Comparison of ENCODE assay signal across 22 cellular contexts in genomic region chr16:81823734-81824133, GRCh38. TPM values are rescaled to one million over a fixed set of nuclear protein-coding genes. Genes with fewer than 3 reads are reported as not detected.
DNase-seq lines count a peak whose midpoint lies in the region; ATAC-seq and TF ChIP-seq lines count a peak whose summit lies in the region.
"Had no signal": no experiment of that assay in that cellular context is flagged by ENCODE, and none has a peak within 500 bp of the region (broad histone marks: within the 10 kb centered on the region; RNA-seq: fewer than 3 reads in every experiment).

No MANE protein-coding gene starts in this region.

- H3K9me3 Mint-ChIP-seq in CD14-positive monocyte = peaks cover 0 to 4% (median 1%) of the 10 kb centered on the region in 7 donors
- no peaks in the 10 kb centered on the region for H3K9me3 Mint-ChIP-seq in activated B cell treated with CpG ODN at 0.5 μM for 24 hours
- H3K9me3 Mint-ChIP-seq in nephron progenitor cell = peaks cover 6% of the 10 kb centered on the region
- H3K9me3 Mint-ChIP-seq in T-helper 2 cell treated with Interferon-gamma antibody and Interleukin-4, amounts not matched to agents 5 μg/mL and 100 μg/mL, for 36 hours = no peaks in the 10 kb centered on the region
- H3K9me3 Mint-ChIP-seq: activated CD4-positive, alpha-beta memory T cell treated with anti-CD3 and anti-CD28 coated beads for 36 hours had no signal

- POLR2A ChIA-PET in activated B cell treated with CpG ODN at 0.5 μM for 24 hours (lab: Charles Lee) = interaction anchor here (0.6 to 9.1 kb wide), 25 partner anchors 8 to 345 kb away, joined by 3 to 160 read pairs (median 6); partner anchors contain the start of gene PLCG2

- intact Hi-C loops in CD14-positive monocyte (cut with micrococcal nuclease) (loop anchor here in 1 of 2 donors (5.0 kb wide), 1 partner anchor 41 kb away; no protein-coding TSS in a partner anchor), activated B cell treated with CpG ODN at 0.5 μM for 24 hours (cut with micrococcal nuclease) (loop anchor here (1.0 to 10.0 kb wide), 7 partner anchors 8 to 319 kb away; no protein-coding TSS in a partner anchor), left cardiac atrium (cut with DNase I) (no loop called here)

- CTCF ChIA-PET in activated B cell treated with CpG ODN at 0.5 μM for 24 hours (lab: Charles Lee) = interaction anchor here (0.8 to 3.0 kb wide), 14 partner anchors 8 to 94 kb away, joined by 3 to 26 read pairs (median 4); partner anchors contain the start of gene PLCG2

- peak overlapping the region; percentile 76 for H3K27ac ChIP-seq in HL-60 (replicated peaks)
- H3K27ac ChIP-seq: SK-N-MC, testis had no signal

- peak overlapping the region in 1 of 2 donors; percentile 87 for H3K4me3 Mint-ChIP-seq in CD14-positive monocyte
- H3K4me3 Mint-ChIP-seq in activated B cell treated with CpG ODN at 0.5 μM for 24 hours = peak overlapping the region; percentile 80
- H3K4me3 Mint-ChIP-seq in nephron progenitor cell = no peak overlapping the region
- no peak overlapping the region for H3K4me3 Mint-ChIP-seq in T-helper 2 cell treated with Interferon-gamma antibody and Interleukin-4, amounts not matched to agents 5 μg/mL and 100 μg/mL, for 36 hours
- H3K4me3 Mint-ChIP-seq: activated CD4-positive, alpha-beta memory T cell treated with anti-CD3 and anti-CD28 coated beads for 36 hours had no signal

- ATAC-seq in activated B cell treated with CpG ODN at 0.5 μM for 24 hours (ENCODE audit: low read depth) = no peak
- ATAC-seq in HG03571 (IDR thresholded peaks at IDR 0.05; ENCODE audit: unreplicated experiment) = no peak
- ATAC-seq in left cardiac atrium = no peak
- ATAC-seq: body of pancreas had no signal

- H3K4me1 Mint-ChIP-seq in CD14-positive monocyte = peaks cover 75% of the 10 kb centered on the region
- peaks cover 99% of the 10 kb centered on the region for H3K4me1 Mint-ChIP-seq in activated B cell treated with CpG ODN at 0.5 μM for 24 hours
- peaks cover 47% of the 10 kb centered on the region for H3K4me1 Mint-ChIP-seq in nephron progenitor cell
- peaks cover 7% of the 10 kb centered on the region for H3K4me1 Mint-ChIP-seq in T-helper 2 cell treated with Interferon-gamma antibody and Interleukin-4, amounts not matched to agents 5 μg/mL and 100 μg/mL, for 36 hours (ENCODE audit: low read depth)

- H3K4me3 ChIP-seq in HL-60 (replicated peaks; ENCODE audit: insufficient read depth, low read length) = no peak overlapping the region
- H3K4me3 ChIP-seq: body of pancreas, heart left ventricle, SK-N-MC, smooth muscle cell, testis had no signal

- DNase-seq in CD14-positive monocyte (ENCODE audit: low spot score) (no peak), HL-60 (ENCODE audit: low read depth in 1 of 2, low spot score in 1 of 2) (no peak), activated B cell treated with CpG ODN at 0.5 μM for 24 hours (no peak), nephron progenitor cell (no peak), T-helper 2 cell (no peak), left cardiac atrium (no peak)
- no peak for DNase-seq in T-helper 2 cell treated with Interferon-gamma antibody and Interleukin-4, amounts not matched to agents 5 μg/mL and 100 μg/mL, for 36 hours (ENCODE audit: low spot score)
- DNase-seq: ACHN; activated CD4-positive, alpha-beta memory T cell treated with anti-CD3 and anti-CD28 coated beads for 36 hours; activated effector memory CD4-positive, alpha-beta T cell treated with anti-CD3 and anti-CD28 coated beads, Interleukin-2, amount 50 U/mL, for 16 hours; HCEC 1CT; mesenchymal stem cell; naive thymus-derived CD4-positive, alpha-beta T cell; NCI-H1436 treated with DMSO at 0.1 percent for 48 hours; NCI-H524; testis had no signal

- H3K36me3 Mint-ChIP-seq in CD14-positive monocyte (peaks cover 36 to 53% of the 10 kb centered on the region in 2 donors), activated B cell treated with CpG ODN at 0.5 μM for 24 hours (ENCODE audit: low read depth) (peaks cover 56% of the 10 kb centered on the region), nephron progenitor cell (ENCODE audit: low read depth) (no peaks in the 10 kb centered on the region)
- H3K36me3 Mint-ChIP-seq in T-helper 2 cell treated with Interferon-gamma antibody and Interleukin-4, amounts not matched to agents 5 μg/mL and 100 μg/mL, for 36 hours (ENCODE audit: low read depth) = no peaks in the 10 kb centered on the region
- H3K36me3 Mint-ChIP-seq: activated CD4-positive, alpha-beta memory T cell treated with anti-CD3 and anti-CD28 coated beads for 36 hours; naive thymus-derived CD4-positive, alpha-beta T cell had no signal

- H3K27ac Mint-ChIP-seq in CD14-positive monocyte (peak overlapping the region; percentile 74 to 94 (median 88)), activated B cell treated with CpG ODN at 0.5 μM for 24 hours (peak overlapping the region; percentile 97), nephron progenitor cell (peak overlapping the region; percentile 91)
- no peak overlapping the region for H3K27ac Mint-ChIP-seq in T-helper 2 cell treated with Interferon-gamma antibody and Interleukin-4, amounts not matched to agents 5 μg/mL and 100 μg/mL, for 36 hours
- H3K27ac Mint-ChIP-seq: activated CD4-positive, alpha-beta memory T cell treated with anti-CD3 and anti-CD28 coated beads for 36 hours; naive thymus-derived CD4-positive, alpha-beta T cell had no signal

- peaks cover 0 to 1% (median 0%) of the 10 kb centered on the region in 3 donors for H3K27me3 Mint-ChIP-seq in CD14-positive monocyte (ENCODE audit: low read depth in 3 of 3)
- no peaks in the 10 kb centered on the region for H3K27me3 Mint-ChIP-seq in activated B cell treated with CpG ODN at 0.5 μM for 24 hours
- H3K27me3 Mint-ChIP-seq in nephron progenitor cell (ENCODE audit: low read depth, poor library complexity) = peaks cover 9% of the 10 kb centered on the region
- peaks cover 5% of the 10 kb centered on the region for H3K27me3 Mint-ChIP-seq in T-helper 2 cell treated with Interferon-gamma antibody and Interleukin-4, amounts not matched to agents 5 μg/mL and 100 μg/mL, for 36 hours (ENCODE audit: low read depth)
- H3K27me3 Mint-ChIP-seq: activated CD4-positive, alpha-beta memory T cell treated with anti-CD3 and anti-CD28 coated beads for 36 hours had no signal

- no peak for TF ChIP-seq CTCF in CD14-positive monocyte (IDR thresholded peaks at IDR 0.05)
- no peak for TF ChIP-seq CTCF in HL-60 (IDR thresholded peaks at IDR 0.05; ENCODE audit: insufficient read depth, low read length)
- TF ChIP-seq CTCF in activated B cell treated with CpG ODN at 0.5 μM for 24 hours (IDR thresholded peaks at IDR 0.05) = no peak
- TF ChIP-seq CTCF in nephron progenitor cell (IDR thresholded peaks at IDR 0.05) = no peak

- no peaks in the 10 kb centered on the region for H3K27me3 ChIP-seq in HL-60 (ENCODE audit: insufficient read depth, poor library complexity, severe bottlenecking)
- H3K27me3 ChIP-seq: body of pancreas, heart left ventricle, testis had no signal

RNA-seq across cellular contexts. Expression of gene PLCG2, which starts 44.6 kb away (rescaled TPM):
- 10 to 100 TPM; 19.5 to 35.5 TPM for polyA plus RNA-seq in CD14-positive monocyte
- total RNA-seq in activated B cell treated with CpG ODN at 0.5 μM for 24 hours = 449 and 525 TPM in 2 replicates
- 10 to 100 TPM; 14.1 to 16.0 TPM for total RNA-seq in left cardiac atrium
- total RNA-seq: osteocyte had no signal
- polyA plus RNA-seq: smooth muscle cell had no signal

Comparison
In these comparisons a context has a peak if more than half of its experiments do, and no peak if none do; other contexts are left out.
1. RNA of gene PLCG2, which starts 44.6 kb away (total RNA-seq): 449 to 525 TPM in activated B cell treated with CpG ODN at 0.5 μM for 24 hours; 14.1 to 16.0 TPM in left cardiac atrium; every median in the first group is over 10 times any median in the second.